In the genomic region with DNA sequence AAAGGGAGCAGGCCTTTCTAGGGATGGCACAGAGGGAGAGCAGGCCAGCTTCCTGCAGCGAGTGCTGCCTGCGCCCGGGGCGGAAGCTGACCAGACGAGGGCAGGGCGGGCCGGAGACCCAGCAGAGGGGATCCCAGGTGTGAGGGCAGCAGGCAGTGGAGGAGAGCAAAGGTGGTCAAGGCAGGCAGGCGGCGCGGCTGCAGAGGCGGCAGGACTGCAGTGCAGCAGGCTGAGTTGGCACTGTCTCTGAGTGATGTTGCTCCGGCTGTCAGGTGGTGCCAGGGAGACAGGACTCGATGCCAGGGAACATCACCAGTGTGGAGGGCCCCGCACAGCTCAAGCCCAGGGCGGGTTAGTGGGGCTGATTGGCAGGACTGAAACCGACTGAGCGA, we compare ENCODE assay signal across 12 cellular contexts. TPM values are rescaled to one million over a fixed set of nuclear protein-coding genes. Genes with fewer than 3 reads are reported as not detected.
DNase-seq lines count a peak whose midpoint lies in the region; ATAC-seq, FAIRE-seq and TF ChIP-seq lines count a peak whose summit lies in the region.
"Had no signal": no experiment of that assay in that cellular context is flagged by ENCODE, and none has a peak within 500 bp of the region (broad histone marks: within the 10 kb centered on the region; RNA-seq: fewer than 3 reads in every experiment).

No MANE protein-coding gene starts in this region.

- TF ChIP-seq RAD21 in IMR-90 (IDR thresholded peaks at IDR 0.05; ENCODE audit: low read length) = no peak

- peak overlapping the region; percentile 83 for H2AFZ ChIP-seq in IMR-90 (replicated peaks; ENCODE audit: low read length, poor library complexity)
- no peak overlapping the region for H2AFZ ChIP-seq in OCI-LY7 (ENCODE audit: low read length)

- H3K4ac ChIP-seq in IMR-90 (ENCODE audit: low read depth, low read length) = no peak overlapping the region

- H3K79me1 ChIP-seq in IMR-90 (ENCODE audit: low read depth in 1 of 2, low read length in 2 of 2) = no peaks in the 10 kb centered on the region

- in situ Hi-C loops in IMR-90 (cut with MboI; ENCODE audit: low sequenced_read_pairs) = no loop called here

- no peaks in the 10 kb centered on the region for H3K79me2 ChIP-seq in OCI-LY7 (ENCODE audit: insufficient read depth, low read depth, low read length)

- no peak for FAIRE-seq in GM12891 (lab: Jason Lieb, UNC)

- H2BK5ac ChIP-seq in IMR-90 (ENCODE audit: low read depth, low read length, poor library complexity, severe bottlenecking) = no peak overlapping the region

- no peak overlapping the region for H3K14ac ChIP-seq in IMR-90 (replicated peaks; ENCODE audit: low read depth, low read length)

- H3K4me1 ChIP-seq in IMR-90 (ENCODE audit: control insufficient read depth, insufficient read depth, low read length) = peaks cover 15% of the 10 kb centered on the region; the same call in 1 of the 2 replicates
- peaks cover 18% of the 10 kb centered on the region for H3K4me1 ChIP-seq in OCI-LY7 (ENCODE audit: insufficient read depth, low read length, poor library complexity, severe bottlenecking)

- H2AK5ac ChIP-seq in IMR-90 (ENCODE audit: low read depth, low read length) = no peak overlapping the region

- intact Hi-C loops in IMR-90 (cut with micrococcal nuclease) (loop anchor here (1.0 to 5.0 kb wide), 2 partner anchors 108 to 208 kb away; no protein-coding TSS in a partner anchor), activated B cell treated with CpG ODN at 0.5 μM for 24 hours (cut with micrococcal nuclease) (no loop called here), left ventricle myocardium superior (cut with micrococcal nuclease) (no loop called here), OCI-LY7 (cut with micrococcal nuclease; ENCODE audit: unreplicated experiment) (no loop called here)

- H2BK15ac ChIP-seq in IMR-90 (ENCODE audit: low read depth, low read length) = no peak overlapping the region

- no peak overlapping the region for H3K18ac ChIP-seq in IMR-90 (ENCODE audit: low read depth, low read length)

- no peak overlapping the region for H4K5ac ChIP-seq in IMR-90 (ENCODE audit: low read depth, low read length)

- CTCF ChIA-PET in IMR-90 (lab: Yijun Ruan, JAX) (interaction anchor here (1.4 kb wide), 1 partner anchor 11 kb away, joined by 4 read pairs; no protein-coding TSS in a partner anchor), activated B cell treated with CpG ODN at 0.5 μM for 24 hours (lab: Charles Lee) (interaction anchor here (1.0 to 1.8 kb wide), 4 partner anchors 13 to 34 kb away, joined by 3 to 7 read pairs (median 6); partner anchors contain the start of gene PLXNA1), OCI-LY7 (lab: Charles Lee; ENCODE audit: unreplicated experiment) (interaction anchor here (0.6 kb wide), 3 partner anchors 22 to 463 kb away, joined by 4 read pairs; partner anchors contain the start of gene PLXNA1)

- no peak overlapping the region for H3K23ac ChIP-seq in IMR-90 (ENCODE audit: low read depth, low read length)

- H3K4me1 Mint-ChIP-seq in activated B cell treated with CpG ODN at 0.5 μM for 24 hours (peaks cover 29% of the 10 kb centered on the region), mesothelial cell of epicardium (peaks cover 3% of the 10 kb centered on the region)

- H3K9me2 ChIP-seq in OCI-LY7 (ENCODE audit: insufficient read depth, low read length) = no peaks in the 10 kb centered on the region

- H3K56ac ChIP-seq in IMR-90 (ENCODE audit: extremely low read depth, insufficient read depth, low read length) = no peak overlapping the region

- TF ChIP-seq CTCF in IMR-90 (conservative IDR thresholded peaks at IDR 0.05; ENCODE audit: low read depth, low read length) = no peak
- no peak for TF ChIP-seq CTCF in activated B cell treated with CpG ODN at 0.5 μM for 24 hours (IDR thresholded peaks at IDR 0.05)
- TF ChIP-seq CTCF in OCI-LY7 (conservative IDR thresholded peaks at IDR 0.05; ENCODE audit: low read length) = no peak
- TF ChIP-seq CTCF in mesothelial cell of epicardium (IDR thresholded peaks at IDR 0.05; ENCODE audit: unreplicated experiment) = no peak

- H3K27me3 ChIP-seq in IMR-90 (ENCODE audit: control insufficient read depth, insufficient read depth, low read length) = no peaks in the 10 kb centered on the region

- H3K9me1 ChIP-seq in IMR-90 (ENCODE audit: insufficient read depth, low read length) = peaks cover 9% of the 10 kb centered on the region; the same call in 1 of the 2 replicates

- POLR2A ChIA-PET in IMR-90 (lab: Charles Lee; ENCODE audit: unreplicated experiment) (interaction anchor here (0.7 kb wide), 1 partner anchor 9 kb away, joined by 3 read pairs; no protein-coding TSS in a partner anchor), activated B cell treated with CpG ODN at 0.5 μM for 24 hours (lab: Charles Lee) (interaction anchor here (0.6 to 2.8 kb wide), 4 partner anchors 10 to 67 kb away, joined by 3 to 20 read pairs (median 4); no protein-coding TSS in a partner anchor), OCI-LY7 (lab: Charles Lee) (no interaction called here)

- H3K27ac ChIP-seq in IMR-90 (ENCODE audit: insufficient read depth, low read length) = no peak overlapping the region
- peak overlapping the region in 18 of 21 experiments; percentile 11 to 84 (median 74) for H3K27ac ChIP-seq in skin epidermis
- no peak overlapping the region for H3K27ac ChIP-seq in OCI-LY7 (ENCODE audit: low read depth, low read length, poor library complexity, severe bottlenecking)

- dilution Hi-C loops in IMR-90 (cut with HindIII; ENCODE audit: low sequenced_read_pairs, unreplicated experiment) = no loop called here

- H2BK120ac ChIP-seq in IMR-90 (ENCODE audit: low read depth, low read length) = no peak overlapping the region

- H3K36me3 Mint-ChIP-seq in activated B cell treated with CpG ODN at 0.5 μM for 24 hours (ENCODE audit: low read depth) = no peaks in the 10 kb centered on the region
- H3K36me3 Mint-ChIP-seq in mesothelial cell of epicardium = peaks cover 7% of the 10 kb centered on the region
- H3K36me3 Mint-ChIP-seq: activated naive CD8-positive, alpha-beta T cell; stimulated activated effector memory CD8-positive, alpha-beta T cell treated with anti-CD3 and anti-CD28 coated beads, Interleukin-12 subunit alpha, Interleukin-12 subunit beta, amount 100 ng/mL, for 72 hours had no signal

- H2BK20ac ChIP-seq in IMR-90 (ENCODE audit: low read depth, low read length) = 0 out of 2 replicates have a peak overlapping the region, but pooled peaks have one; percentile 9

- H3K9me3 ChIP-seq in IMR-90 (ENCODE audit: control insufficient read depth, insufficient read depth, low read length) = no peaks in the 10 kb centered on the region
- H3K9me3 ChIP-seq in OCI-LY7 (ENCODE audit: low read length) = no peaks in the 10 kb centered on the region

- ATAC-seq in IMR-90 (ENCODE audit: low read depth) = peak; percentile 4; the same call in 1 of the 2 replicates
- ATAC-seq in activated B cell treated with CpG ODN at 0.5 μM for 24 hours (ENCODE audit: low read depth) = peak; percentile 19
- ATAC-seq in left ventricle myocardium superior = peak; percentile 80
- ATAC-seq: stimulated activated effector memory CD8-positive, alpha-beta T cell treated with anti-CD3 and anti-CD28 coated beads, Interleukin-12 subunit alpha, Interleukin-12 subunit beta, amount 100 ng/mL, for 72 hours had no signal

- no peaks in the 10 kb centered on the region for H3K9me3 Mint-ChIP-seq in activated B cell treated with CpG ODN at 0.5 μM for 24 hours
- no peaks in the 10 kb centered on the region for H3K9me3 Mint-ChIP-seq in mesothelial cell of epicardium
- H3K9me3 Mint-ChIP-seq: stimulated activated effector memory CD8-positive, alpha-beta T cell treated with anti-CD3 and anti-CD28 coated beads, Interleukin-12 subunit alpha, Interleukin-12 subunit beta, amount 100 ng/mL, for 72 hours had no signal

- no peak overlapping the region for H4K91ac ChIP-seq in IMR-90 (ENCODE audit: insufficient read depth, low read depth, low read length)

- H3K4me2 ChIP-seq in IMR-90 (ENCODE audit: low read depth, low read length) = no peak overlapping the region
- no peak overlapping the region for H3K4me2 ChIP-seq in OCI-LY7 (ENCODE audit: low read length)

- H4K20me1 ChIP-seq in IMR-90 (ENCODE audit: insufficient read depth, low read length) (no peaks in the 10 kb centered on the region), OCI-LY7 (ENCODE audit: insufficient read depth, low read length) (no peaks in the 10 kb centered on the region)

- DNase-seq in IMR-90 (no peak), activated B cell treated with CpG ODN at 0.5 μM for 24 hours (no peak), left ventricle myocardium superior (peak; percentile 67), OCI-LY7 (ENCODE audit: low spot score) (no peak), NCI-H748 (lab: John Stamatoyannopoulos, UW; ENCODE audit: unreplicated experiment) (no peak), GM12891 (ENCODE audit: insufficient read length, low spot score) (no peak), mesothelial cell of epicardium (ENCODE audit: low spot score in 2 of 2, unreplicated experiment in 2 of 2) (no peak)
- DNase-seq: MM.1S, NCI-H524 had no signal

- H3K27ac Mint-ChIP-seq in activated B cell treated with CpG ODN at 0.5 μM for 24 hours (peak overlapping the region; percentile 37), mesothelial cell of epicardium (no peak overlapping the region)
- H3K27ac Mint-ChIP-seq: activated naive CD8-positive, alpha-beta T cell; stimulated activated effector memory CD8-positive, alpha-beta T cell treated with anti-CD3 and anti-CD28 coated beads, Interleukin-12 subunit alpha, Interleukin-12 subunit beta, amount 100 ng/mL, for 72 hours had no signal

- H3K36me3 ChIP-seq in IMR-90 (ENCODE audit: control insufficient read depth, insufficient read depth, low read length) (no peaks in the 10 kb centered on the region), OCI-LY7 (ENCODE audit: insufficient read depth, low read length) (no peaks in the 10 kb centered on the region)

- 100% methylated on average over 2 of the region's 17 CpGs; no CpG with 5 or more reads in 1 of the 2 experiments for WGBS in IMR-90 (ENCODE audit: extremely low coverage in 2 of 2, insufficient read length in 1 of 2), 2 experiments

- no peak overlapping the region for H3K9ac ChIP-seq in IMR-90 (ENCODE audit: low read depth, low read length)

- no peak overlapping the region for H2AK9ac ChIP-seq in IMR-90 (replicated peaks; ENCODE audit: low read depth, low read length, poor library complexity)

- H3K4me3 ChIP-seq in IMR-90 (ENCODE audit: insufficient read depth, low read depth, low read length) (no peak overlapping the region), skin epidermis (no peak overlapping the region), OCI-LY7 (ENCODE audit: low read depth, low read length, poor library complexity, severe bottlenecking) (no peak overlapping the region)

- BruUV-seq in IMR-90 (replicated peaks; lab: Mats Ljungman, UMichigan) (no TSS peak), OCI-LY7 (replicated peaks; lab: Mats Ljungman, UMichigan) (no TSS peak)

- no peak overlapping the region for H4K8ac ChIP-seq in IMR-90 (ENCODE audit: low read depth in 2 of 2, low read length in 2 of 2)

- H3K4me3 Mint-ChIP-seq in activated B cell treated with CpG ODN at 0.5 μM for 24 hours (no peak overlapping the region), mesothelial cell of epicardium (no peak overlapping the region)
- H3K4me3 Mint-ChIP-seq: activated naive CD8-positive, alpha-beta T cell; stimulated activated effector memory CD8-positive, alpha-beta T cell treated with anti-CD3 and anti-CD28 coated beads, Interleukin-12 subunit alpha, Interleukin-12 subunit beta, amount 100 ng/mL, for 72 hours had no signal

- TF ChIP-seq POLR2A in IMR-90 (IDR thresholded peaks at IDR 0.05; ENCODE audit: low read depth, low read length) = no peak
- no peak for TF ChIP-seq POLR2A in GM12891 (IDR thresholded peaks at IDR 0.05; ENCODE audit: low read depth, low read length)

- H3K27me3 Mint-ChIP-seq in activated B cell treated with CpG ODN at 0.5 μM for 24 hours (no peaks in the 10 kb centered on the region), mesothelial cell of epicardium (ENCODE audit: low read depth) (peaks cover 14% of the 10 kb centered on the region)
- H3K27me3 Mint-ChIP-seq: activated naive CD8-positive, alpha-beta T cell had no signal

RNA-seq across cellular contexts. Expression of gene PLXNA1, which starts 22.3 kb away (rescaled TPM):
- total RNA-seq in IMR-90 (2012; rRNA removed) (13.6 and 14.4 TPM in 2 replicates), activated B cell treated with CpG ODN at 0.5 μM for 24 hours (47.2 and 55.2 TPM in 2 replicates), left ventricle myocardium superior (23.8 TPM), OCI-LY7 (2022) (3.0 and 3.6 TPM in 2 replicates), mesothelial cell of epicardium (50.1 to 55.2 TPM (median 54.2 TPM) in 3 replicates)
- polyA plus RNA-seq in IMR-90 (2012; rRNA removed) = 49.4 and 61.7 TPM in 2 replicates
- polyA plus RNA-seq in IMR-90 (2012; cell fraction: cytosol; rRNA removed) = 25.5 and 52.4 TPM in 2 replicates
- 88.7 and 218 TPM in 2 replicates for polyA plus RNA-seq in IMR-90 (2012; cell fraction: nucleus; rRNA removed; ENCODE audit: low replicate concordance)
- total RNA-seq in OCI-LY7 (2014; rRNA removed; shearing (Covaris generic)) = 3.8 and 4.4 TPM in 2 replicates
- 3.7 TPM for polyA plus RNA-seq in GM12891 (2012; ENCODE audit: low read depth, missing spikeins)

Comparison
In these comparisons a context has a peak if more than half of its experiments do, and no peak if none do; other contexts are left out.
1. ATAC-seq: peak in every context shown above with its lines; median percentile 80 in left ventricle myocardium superior; 19 in activated B cell treated with CpG ODN at 0.5 μM for 24 hours; 4 in IMR-90.
2. H3K27ac ChIP-seq: peak in skin epidermis (18 of 21); none in IMR-90 (single experiment) and OCI-LY7 (single experiment).